In the genomic region with DNA sequence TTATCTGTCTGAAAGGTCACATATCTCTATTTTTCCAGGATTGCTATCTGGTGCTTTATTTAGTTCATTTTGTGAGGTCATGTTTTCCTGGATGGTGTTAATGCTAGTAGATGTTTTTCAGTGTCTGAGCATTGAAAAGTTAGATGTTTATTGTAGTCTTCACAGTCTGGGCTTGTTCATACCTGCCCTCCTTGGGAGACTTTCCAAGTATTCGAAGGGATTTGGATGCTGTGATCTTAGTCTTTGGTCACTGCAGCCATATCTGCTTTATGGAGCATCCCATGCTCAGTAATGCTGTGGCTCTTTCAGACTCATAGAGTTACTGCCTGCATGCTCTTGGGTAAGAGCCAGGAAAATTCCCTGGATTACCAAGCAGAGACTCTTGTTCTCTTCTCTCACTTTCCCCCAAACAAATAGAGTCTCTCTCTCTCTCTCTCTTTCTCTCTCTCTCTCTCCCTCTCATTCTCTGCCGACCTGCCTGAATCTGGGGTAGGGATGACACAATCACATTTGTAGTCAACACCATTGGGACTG, we compare ENCODE assay signal across 22 cellular contexts.
"Had no signal": no experiment of that assay in that cellular context is flagged by ENCODE, and none has a peak within 500 bp of the region (broad histone marks: within the 10 kb centered on the region; RNA-seq: fewer than 3 reads in every experiment).

No MANE protein-coding gene starts in this region.

- H3K4me3 ChIP-seq: Peyer's patch, SJSA1 had no signal

- H3K9me3 ChIP-seq: Peyer's patch, SJSA1 had no signal

- ATAC-seq: activated CD4-positive, CD25-positive, alpha-beta regulatory T cell treated with anti-CD3 and anti-CD28 coated beads, Interleukin-2, amount 50 U/mL, for 24 hours; activated CD8-positive, alpha-beta T cell treated with anti-CD3 and anti-CD28 coated beads, Interleukin-2, amount 10 ng/mL, durations not matched to agents 7 days and 5 days; SK-N-SH treated with all-trans-retinoic acid at 6 μM for 48 hours had no signal

- H3K27ac ChIP-seq: brain microvascular endothelial cell, Peyer's patch, SJSA1 had no signal

- DNase-seq: activated CD4-positive, alpha-beta T cell treated with anti-CD3 and anti-CD28 coated beads for 4 hours; activated CD4-positive, alpha-beta T cell treated with anti-CD3 and anti-CD28 coated beads, Interleukin-2, amount 50 U/mL, for 4 hours; activated CD8-positive, alpha-beta memory T cell treated with anti-CD3 and anti-CD28 coated beads, Interleukin-2, amount 50 U/mL, for 48 hours; activated CD8-positive, alpha-beta T cell treated with anti-CD3 and anti-CD28 coated beads, Interleukin-2, amount 10 ng/mL, durations not matched to agents 7 days and 5 days; activated effector memory CD4-positive, alpha-beta T cell treated with anti-CD3 and anti-CD28 coated beads, Interleukin-2, amount 50 U/mL, for 16 hours; activated naive CD4-positive, alpha-beta T cell treated with anti-CD3 and anti-CD28 coated beads for 36 hours; activated T-cell treated with anti-CD3 and anti-CD28 coated beads, Interleukin-2, amount 50 U/mL, for 1 hour; amygdala; brain microvascular endothelial cell; NCI-H1048; NCI-H146; NCI-H187 treated with DMSO at 0.1 percent for 48 hours; NCI-H2081 treated with DMSO at 0.1 percent for 48 hours; NCI-H2171 treated with DMSO at 0.1 percent for 48 hours; NCI-H226; NCI-H510A; NCI-H69; Peyer's patch; SHP77 had no signal

- H3K4me1 ChIP-seq: Peyer's patch, SJSA1 had no signal
